Comparison of ENCODE assay signal across 10 cellular contexts in genomic region chr4:1200425-1201035, GRCh38. TPM values are rescaled to one million over a fixed set of nuclear protein-coding genes. Genes with fewer than 3 reads are reported as not detected.
DNase-seq lines count a peak whose midpoint lies in the region; ATAC-seq and TF ChIP-seq lines count a peak whose summit lies in the region.
"Had no signal": no experiment of that assay in that cellular context is flagged by ENCODE, and none has a peak within 500 bp of the region (broad histone marks: within the 10 kb centered on the region; RNA-seq: fewer than 3 reads in every experiment).

No MANE protein-coding gene starts in this region.

- H3K9me3 Mint-ChIP-seq in activated naive CD8-positive, alpha-beta T cell treated with anti-CD3 and anti-CD28 coated beads, Interleukin-2, amount 50 U/mL, for 24 hours = no peaks in the 10 kb centered on the region
- H3K9me3 Mint-ChIP-seq: neural crest cell had no signal

- H3K27ac ChIP-seq in HL-60 (replicated peaks) = peak overlapping the region; percentile 93
- H3K27ac ChIP-seq in left lung = peak overlapping the region; percentile 78 to 84
- H3K27ac ChIP-seq in aorta (ENCODE audit: low read depth in 1 of 2, low read length in 2 of 2) = no peak overlapping the region
- H3K27ac ChIP-seq: SK-N-MC had no signal

- peaks cover 48% of the 10 kb centered on the region for H3K4me1 Mint-ChIP-seq in activated naive CD8-positive, alpha-beta T cell treated with anti-CD3 and anti-CD28 coated beads, Interleukin-2, amount 50 U/mL, for 24 hours
- H3K4me1 Mint-ChIP-seq: neural crest cell had no signal

- H3K9me3 ChIP-seq in left lung (no peaks in the 10 kb centered on the region), aorta (ENCODE audit: control insufficient read depth, low read length) (no peaks in the 10 kb centered on the region)

- no peaks in the 10 kb centered on the region for H3K36me3 Mint-ChIP-seq in activated naive CD8-positive, alpha-beta T cell treated with anti-CD3 and anti-CD28 coated beads, Interleukin-2, amount 50 U/mL, for 24 hours (ENCODE audit: low read depth)

- H3K36me3 ChIP-seq in left lung (no peaks in the 10 kb centered on the region), aorta (ENCODE audit: control insufficient read depth in 1 of 2, insufficient read depth in 2 of 2, low read length in 1 of 2) (no peaks in the 10 kb centered on the region)

- H3K27me3 Mint-ChIP-seq in activated naive CD8-positive, alpha-beta T cell treated with anti-CD3 and anti-CD28 coated beads, Interleukin-2, amount 50 U/mL, for 24 hours = no peaks in the 10 kb centered on the region

- H3K4me3 ChIP-seq in HL-60 (replicated peaks; ENCODE audit: insufficient read depth, low read length) (peak overlapping the region; percentile 47), left lung (peak overlapping the region in 1 of 2 donors; percentile 21), aorta (ENCODE audit: low read length in 2 of 2) (no peak overlapping the region)
- H3K4me3 ChIP-seq: SK-N-MC had no signal

- peak overlapping the region; percentile 54 for H3K4me3 Mint-ChIP-seq in activated naive CD8-positive, alpha-beta T cell treated with anti-CD3 and anti-CD28 coated beads, Interleukin-2, amount 50 U/mL, for 24 hours
- H3K4me3 Mint-ChIP-seq: neural crest cell had no signal

- DNase-seq in HL-60 (ENCODE audit: low read depth in 1 of 2, low spot score in 1 of 2) = peak; percentile 36 to 39
- peak; percentile 22 for DNase-seq in activated naive CD8-positive, alpha-beta T cell treated with anti-CD3 and anti-CD28 coated beads, Interleukin-2, amount 50 U/mL, for 24 hours
- peak; percentile 59 to 76 for DNase-seq in left lung
- peak; percentile 65 to 80 for DNase-seq in aorta
- DNase-seq in SHP77 (lab: John Stamatoyannopoulos, UW) = no peak
- no peak for DNase-seq in HK-2 (ENCODE audit: unreplicated experiment)
- DNase-seq in NCI-H510A (lab: John Stamatoyannopoulos, UW) = no peak

- WGBS in aorta, 2 donors = 25 to 26% methylated on average over 19 to 20 of the region's 20 CpGs

- no peaks in the 10 kb centered on the region for H3K27me3 ChIP-seq in HL-60 (ENCODE audit: insufficient read depth, poor library complexity, severe bottlenecking)
- peaks cover 0 to 10% of the 10 kb centered on the region in 2 donors for H3K27me3 ChIP-seq in left lung
- no peaks in the 10 kb centered on the region for H3K27me3 ChIP-seq in aorta (ENCODE audit: control insufficient read depth in 1 of 2, insufficient read depth in 2 of 2, low read length in 1 of 2)

- H3K27ac Mint-ChIP-seq in activated naive CD8-positive, alpha-beta T cell treated with anti-CD3 and anti-CD28 coated beads, Interleukin-2, amount 50 U/mL, for 24 hours = no peak overlapping the region

- TF ChIP-seq CTCF in HL-60 (IDR thresholded peaks at IDR 0.05; ENCODE audit: insufficient read depth, low read length) (no peak), left lung (IDR thresholded peaks at IDR 0.05) (no peak)

- H3K4me1 ChIP-seq in left lung (peaks cover 26 to 60% of the 10 kb centered on the region in 2 donors), aorta (ENCODE audit: control insufficient read depth in 1 of 2, insufficient read depth in 2 of 2, low read length in 2 of 2) (no peaks in the 10 kb centered on the region)

- ATAC-seq in GM18498 (IDR thresholded peaks at IDR 0.05; ENCODE audit: unreplicated experiment) (peak; percentile 11), left lung (peak; percentile 58), aorta (ENCODE audit: low FRiP score) (peak; percentile 34)
- no peak for ATAC-seq in activated naive CD8-positive, alpha-beta T cell treated with anti-CD3 and anti-CD28 coated beads, Interleukin-2, amount 50 U/mL, for 24 hours

- intact Hi-C loops in left lung (cut with DNase I) = no loop called here
- intact Hi-C loops in aorta (cut with DNase I) = no loop called here

RNA-seq across cellular contexts. Expression of gene SPON2, which starts 28.1 kb away (rescaled TPM):
- total RNA-seq in left lung = 10 to 100 TPM; 66.0 to 94.2 TPM
- total RNA-seq in aorta = 10 to 100 TPM in 1 of 2 donors, 1 to 10 TPM in 1; 5.7 to 40.8 TPM
- polyA plus RNA-seq in aorta = 1 to 10 TPM; 4.9 to 5.4 TPM

RNA-seq across cellular contexts. Expression of gene CTBP1, which starts 48.4 kb away (rescaled TPM):
- 100 to 1,000 TPM; 146 to 167 TPM for total RNA-seq in left lung
- 100 to 1,000 TPM; 111 to 145 TPM for total RNA-seq in aorta
- polyA plus RNA-seq in aorta = 10 to 100 TPM; 66.4 to 96.5 TPM

Comparison
In these comparisons a context has a peak if more than half of its experiments do, and no peak if none do; other contexts are left out.
1. DNase-seq: peak in HL-60 (2 of 2), activated naive CD8-positive, alpha-beta T cell treated with anti-CD3 and anti-CD28 coated beads, Interleukin-2, amount 50 U/mL, for 24 hours (single experiment), left lung (2 of 2) and aorta (2 of 2); none in SHP77 (0 of 2), HK-2 (single experiment) and NCI-H510A (single experiment).
2. H3K27ac ChIP-seq: peak in HL-60 (single experiment) and left lung (2 of 2); none in aorta (0 of 2).